In the genomic region with DNA sequence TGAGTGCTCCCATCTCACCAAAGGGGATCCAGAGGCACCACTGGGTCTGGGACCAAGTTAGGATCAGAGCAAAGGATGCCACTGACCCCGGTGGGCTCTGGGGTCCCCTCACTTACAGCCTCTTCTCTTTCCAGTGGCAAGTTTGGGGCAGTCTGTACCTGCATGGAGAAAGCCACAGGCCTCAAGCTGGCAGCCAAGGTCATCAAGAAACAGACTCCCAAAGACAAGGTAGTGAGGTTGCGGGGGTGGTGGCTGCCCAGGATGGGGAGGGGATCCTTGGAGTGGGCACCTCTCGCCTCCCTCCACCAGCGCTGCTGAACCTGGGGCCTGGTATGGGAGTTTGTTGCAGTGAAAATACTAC, we compare ENCODE assay signal across 1 cellular context.
TF ChIP-seq lines count a peak whose summit lies in the region.

No MANE protein-coding gene starts in this region.

TF ChIP-seq in endothelial cell of umbilical vein, 7 proteins besides CTCF, POLR2A, EP300 and RAD21:
- TF ChIP-seq GATA2 (IDR thresholded peaks at IDR 0.05; ENCODE audit: insufficient read depth, insufficient read length, low read depth, low read length) (no peak), FOS (IDR thresholded peaks at IDR 0.05; ENCODE audit: borderline replicate concordance, insufficient read depth, low read length) (no peak), EZH2 (IDR thresholded peaks at IDR 0.05; ENCODE audit: borderline replicate concordance, low read depth, low read length, severe bottlenecking) (no peak), MYC (IDR thresholded peaks at IDR 0.05; ENCODE audit: low read depth, low read length) (no peak), JUN (IDR thresholded peaks at IDR 0.05; ENCODE audit: borderline replicate concordance, insufficient read depth, insufficient read length, low read depth) (no peak), POLR2AphosphoS5 (IDR thresholded peaks at IDR 0.05; ENCODE audit: insufficient read depth, low read depth, low read length) (no peak)
- TF ChIP-seq, protein P1, sequence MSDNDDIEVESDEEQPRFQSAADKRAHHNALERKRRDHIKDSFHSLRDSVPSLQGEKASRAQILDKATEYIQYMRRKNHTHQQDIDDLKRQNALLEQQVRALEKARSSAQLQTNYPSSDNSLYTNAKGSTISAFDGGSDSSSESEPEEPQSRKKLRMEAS (IDR thresholded peaks at IDR 0.05; ENCODE audit: insufficient read depth, insufficient read length), result no peak
TF ChIP-seq in endothelial cell of umbilical vein: peak in this region for 0.
